14 cellular contexts compared by ENCODE assay signal in genomic region chr9:113238859-113239231, GRCh38. TPM values are rescaled to one million over a fixed set of nuclear protein-coding genes. Genes with fewer than 3 reads are reported as not detected.
A peak's percentile ranks its signal among the peaks of the same experiment; 100 is the strongest.
DNase-seq lines count a peak whose midpoint lies in the region; ATAC-seq, FAIRE-seq and TF ChIP-seq lines count a peak whose summit lies in the region.
"Had no signal": no experiment of that assay in that cellular context is flagged by ENCODE, and none has a peak within 500 bp of the region (broad histone marks: within the 10 kb centered on the region; RNA-seq: fewer than 3 reads in every experiment).

No MANE protein-coding gene starts in this region.

- H3K27ac ChIP-seq in liver (ENCODE audit: low read depth in 1 of 2, low read length in 2 of 2) = peak overlapping the region; percentile 51 to 55
- no peak overlapping the region for H3K27ac ChIP-seq in HepG2 (ENCODE audit: extremely low read length, insufficient read depth, low read length)

- H3K79me2 ChIP-seq in HepG2 (ENCODE audit: insufficient read depth, low read length) = peaks cover 62% of the 10 kb centered on the region

- H3K4me3 ChIP-seq in liver (ENCODE audit: low read depth in 1 of 3, low read length in 3 of 3) = no peak overlapping the region
- H3K4me3 ChIP-seq in HepG2 (replicated peaks in 1 of 3; ENCODE audit: insufficient read depth in 1 of 3, low read depth in 2 of 3, low read length in 3 of 3) = no peak overlapping the region
- H3K4me3 ChIP-seq in fibroblast of the aortic adventitia (ENCODE audit: low read depth, low read length) = no peak overlapping the region

- no peaks in the 10 kb centered on the region for H3K27me3 Mint-ChIP-seq in activated T-helper 2 cell treated with anti-CD3 and anti-CD28 coated beads, Interferon-gamma antibody, Interleukin-2, Interleukin-4, amounts not matched to agents 10 μg/mL and 5 μg/mL and 100 μg/mL, durations not matched to agents 14 hours and 24 hours and 36 hours (ENCODE audit: low read depth)
- no peaks in the 10 kb centered on the region for H3K27me3 Mint-ChIP-seq in activated CD8-positive, alpha-beta T cell treated with anti-CD3 and anti-CD28 coated beads, Interleukin-2, amount 10 ng/mL, durations not matched to agents 7 days and 5 days (ENCODE audit: low read depth)
- H3K27me3 Mint-ChIP-seq: CD4-positive, CD25-positive, alpha-beta regulatory T cell had no signal

- no peak overlapping the region for H3K4me3 Mint-ChIP-seq in activated T-helper 2 cell treated with anti-CD3 and anti-CD28 coated beads, Interferon-gamma antibody, Interleukin-2, Interleukin-4, amounts not matched to agents 10 μg/mL and 5 μg/mL and 100 μg/mL, durations not matched to agents 14 hours and 24 hours and 36 hours (ENCODE audit: low read depth)
- no peak overlapping the region for H3K4me3 Mint-ChIP-seq in activated CD8-positive, alpha-beta T cell treated with anti-CD3 and anti-CD28 coated beads, Interleukin-2, amount 10 ng/mL, durations not matched to agents 7 days and 5 days
- H3K4me3 Mint-ChIP-seq: CD4-positive, CD25-positive, alpha-beta regulatory T cell; H9 had no signal

- CTCF ChIA-PET in HepG2 (lab: Yijun Ruan, JAX; ENCODE audit: low intra/inter-chr PET ratio, low total read pairs) = no interaction called here
- CTCF ChIA-PET in activated CD8-positive, alpha-beta T cell treated with anti-CD3 and anti-CD28 coated beads, Interleukin-2, amount 10 ng/mL, durations not matched to agents 7 days and 5 days (lab: Charles Lee) = interaction anchor here (1.0 to 1.8 kb wide), 3 partner anchors 10 to 126 kb away, joined by 3 to 5 read pairs (median 3); partner anchors contain the start of gene CDC26

- TF ChIP-seq CTCF in liver (IDR thresholded peaks at IDR 0.05; ENCODE audit: low read depth, low read length, missing input control) (no peak), HepG2 (CRISPR knock-in tag; IDR thresholded peaks at IDR 0.05) (no peak), fibroblast of the aortic adventitia (IDR thresholded peaks at IDR 0.05; ENCODE audit: insufficient read depth, low read length) (no peak)

- TF ChIP-seq POLR2A in HepG2 (IDR thresholded peaks at IDR 0.05; ENCODE audit: insufficient read depth in 1 of 2, low read depth in 2 of 2, low read length in 2 of 2) = no peak

- no peaks in the 10 kb centered on the region for H3K36me3 ChIP-seq in liver (ENCODE audit: control insufficient read depth in 4 of 4, insufficient read depth in 3 of 4, low read depth in 1 of 4, low read length in 3 of 4)
- H3K36me3 ChIP-seq in HepG2 (replicated peaks in 1 of 2; ENCODE audit: control insufficient read depth in 1 of 2, insufficient read depth in 2 of 2, low read length in 2 of 2) = peaks cover 1 to 10% of the 10 kb centered on the region in 2 experiments; a peak in 3 of 5 replicates

- POLR2A ChIA-PET in HepG2 (lab: Yijun Ruan, JAX) = no interaction called here
- POLR2A ChIA-PET in activated CD8-positive, alpha-beta T cell treated with anti-CD3 and anti-CD28 coated beads, Interleukin-2, amount 10 ng/mL, durations not matched to agents 7 days and 5 days (lab: Charles Lee) = interaction anchor here (0.6 to 0.9 kb wide), 2 partner anchors 36 to 127 kb away, joined by 3 read pairs; partner anchors contain the start of genes CDC26 and PRPF4

- H3K27me3 ChIP-seq in liver (ENCODE audit: control insufficient read depth in 4 of 4, insufficient read depth in 4 of 4, low read length in 3 of 4) (no peaks in the 10 kb centered on the region), HepG2 (ENCODE audit: control insufficient read depth in 1 of 2, insufficient read depth in 2 of 2, low read length in 2 of 2) (no peaks in the 10 kb centered on the region)

- no peak overlapping the region for H3K4me2 ChIP-seq in HepG2 (ENCODE audit: low read depth, low read length)

- H3K9me3 Mint-ChIP-seq in activated T-helper 2 cell treated with anti-CD3 and anti-CD28 coated beads, Interferon-gamma antibody, Interleukin-2, Interleukin-4, amounts not matched to agents 10 μg/mL and 5 μg/mL and 100 μg/mL, durations not matched to agents 14 hours and 24 hours and 36 hours = no peaks in the 10 kb centered on the region
- H3K9me3 Mint-ChIP-seq in activated CD8-positive, alpha-beta T cell treated with anti-CD3 and anti-CD28 coated beads, Interleukin-2, amount 10 ng/mL, durations not matched to agents 7 days and 5 days (ENCODE audit: insufficient read depth) = no peaks in the 10 kb centered on the region
- H3K9me3 Mint-ChIP-seq: H9 had no signal

- DNase-seq in HepG2 (ENCODE audit: low spot score) (no peak), dermis blood vessel endothelial cell (peak; percentile 11), fibroblast of the aortic adventitia (ENCODE audit: low read depth) (peak; percentile 14), NCI-H128 (lab: John Stamatoyannopoulos, UW; ENCODE audit: unreplicated experiment) (no peak)
- no peak for DNase-seq in activated T-helper 2 cell treated with anti-CD3 and anti-CD28 coated beads, Interferon-gamma antibody, Interleukin-2, Interleukin-4, amounts not matched to agents 10 μg/mL and 5 μg/mL and 100 μg/mL, durations not matched to agents 14 hours and 24 hours and 36 hours (ENCODE audit: low spot score)
- DNase-seq in activated CD8-positive, alpha-beta T cell treated with anti-CD3 and anti-CD28 coated beads, Interleukin-2, amount 10 ng/mL, durations not matched to agents 7 days and 5 days = no peak
- DNase-seq: CD4-positive, CD25-positive, alpha-beta regulatory T cell; DMS53; GF-D8; GOT3; H9 had no signal

- WGBS in liver = 25% methylated on average over 4 of the region's 4 CpGs
- 89% methylated on average over 4 of the region's 4 CpGs for WGBS in HepG2 (ENCODE audit: low lambda C conversion rate)

- TF ChIP-seq RAD21 in liver (IDR thresholded peaks at IDR 0.05) (peak in 1 of 2 donors; percentile 34), HepG2 (CRISPR knock-in tag; IDR thresholded peaks at IDR 0.05) (no peak)

- ATAC-seq in HepG2 = no peak
- ATAC-seq in activated CD8-positive, alpha-beta T cell treated with anti-CD3 and anti-CD28 coated beads, Interleukin-2, amount 10 ng/mL, durations not matched to agents 7 days and 5 days = no peak

- H3K27ac Mint-ChIP-seq in activated T-helper 2 cell treated with anti-CD3 and anti-CD28 coated beads, Interferon-gamma antibody, Interleukin-2, Interleukin-4, amounts not matched to agents 10 μg/mL and 5 μg/mL and 100 μg/mL, durations not matched to agents 14 hours and 24 hours and 36 hours = no peak overlapping the region
- no peak overlapping the region for H3K27ac Mint-ChIP-seq in activated CD8-positive, alpha-beta T cell treated with anti-CD3 and anti-CD28 coated beads, Interleukin-2, amount 10 ng/mL, durations not matched to agents 7 days and 5 days

- H3K4me1 ChIP-seq in liver (ENCODE audit: control insufficient read depth in 4 of 4, insufficient read depth in 4 of 4, low read length in 3 of 4) (peaks cover 16 to 54% (median 48%) of the 10 kb centered on the region in 4 donors), HepG2 (ENCODE audit: insufficient read depth, low read length) (peaks cover 10% of the 10 kb centered on the region; the same call in 1 of the 2 replicates)

- H3K36me3 Mint-ChIP-seq in activated T-helper 2 cell treated with anti-CD3 and anti-CD28 coated beads, Interferon-gamma antibody, Interleukin-2, Interleukin-4, amounts not matched to agents 10 μg/mL and 5 μg/mL and 100 μg/mL, durations not matched to agents 14 hours and 24 hours and 36 hours (ENCODE audit: low read depth) = no peaks in the 10 kb centered on the region
- no peaks in the 10 kb centered on the region for H3K36me3 Mint-ChIP-seq in activated CD8-positive, alpha-beta T cell treated with anti-CD3 and anti-CD28 coated beads, Interleukin-2, amount 10 ng/mL, durations not matched to agents 7 days and 5 days (ENCODE audit: low read depth)
- H3K36me3 Mint-ChIP-seq: CD4-positive, CD25-positive, alpha-beta regulatory T cell had no signal

- no peak overlapping the region for H2AFZ ChIP-seq in HepG2 (ENCODE audit: low read length)

- BruUV-seq in HepG2 (replicated peaks; lab: Mats Ljungman, UMichigan) = no TSS peak

- H3K9ac ChIP-seq in liver (ENCODE audit: low read depth in 1 of 2, low read length in 2 of 2) (peak overlapping the region; percentile 22 to 25), HepG2 (ENCODE audit: insufficient read depth, low read depth, low read length) (no peak overlapping the region)

- FAIRE-seq in HepG2 (lab: Jason Lieb, UNC) = no peak
- FAIRE-seq: A204.1, GM19239 had no signal

- H3K9me3 ChIP-seq in liver (ENCODE audit: control insufficient read depth in 4 of 4, low read length in 3 of 4) = no peaks in the 10 kb centered on the region
- no peaks in the 10 kb centered on the region for H3K9me3 ChIP-seq in HepG2 (ENCODE audit: low read length)

- H3K4me1 Mint-ChIP-seq in activated T-helper 2 cell treated with anti-CD3 and anti-CD28 coated beads, Interferon-gamma antibody, Interleukin-2, Interleukin-4, amounts not matched to agents 10 μg/mL and 5 μg/mL and 100 μg/mL, durations not matched to agents 14 hours and 24 hours and 36 hours (ENCODE audit: low read depth) = peaks cover 26% of the 10 kb centered on the region
- H3K4me1 Mint-ChIP-seq in activated CD8-positive, alpha-beta T cell treated with anti-CD3 and anti-CD28 coated beads, Interleukin-2, amount 10 ng/mL, durations not matched to agents 7 days and 5 days (ENCODE audit: low read depth) = peaks cover 2% of the 10 kb centered on the region
- H3K4me1 Mint-ChIP-seq: H9 had no signal

- intact Hi-C loops in HepG2 (cut with micrococcal nuclease; ENCODE audit: unreplicated experiment) = no loop called here
- intact Hi-C loops in activated T-helper 2 cell treated with anti-CD3 and anti-CD28 coated beads, Interferon-gamma antibody, Interleukin-2, Interleukin-4, amounts not matched to agents 10 μg/mL and 5 μg/mL and 100 μg/mL, durations not matched to agents 14 hours and 24 hours and 36 hours (cut with micrococcal nuclease) = no loop called here

- TF ChIP-seq EP300 in HepG2 (IDR thresholded peaks at IDR 0.05; ENCODE audit: low read depth in 2 of 2, low read length in 2 of 2) (no peak), HepG2 (CRISPR knock-in tag; IDR thresholded peaks at IDR 0.05; ENCODE audit: borderline replicate concordance) (no peak)

- in situ Hi-C loops in HepG2 (cut with HindIII; ENCODE audit: extremely low pct_ligation_motif_present, low pct_unique_long_range_greater_than_20kb) = no loop called here

- peaks cover 26% of the 10 kb centered on the region for H4K20me1 ChIP-seq in HepG2 (ENCODE audit: insufficient read depth, low read length)

RNA-seq across cellular contexts. Expression of gene SLC31A1, which starts 17.5 kb away (rescaled TPM):
- total RNA-seq in liver = 10 to 100 TPM; 26.6 to 96.2 TPM
- 10 to 100 TPM; 40.1 to 49.8 TPM for polyA plus RNA-seq in liver
- total RNA-seq in HepG2 (2016; rRNA removed; fragmentation: Illumina TruSeq; extraction: Trizol) = 45.9 and 70.0 TPM in 2 replicates
- total RNA-seq in HepG2 (2016; cell fraction: cytosol; rRNA removed; fragmentation: Illumina TruSeq; extraction: Trizol; ENCODE audit: low read depth) = 7.1 and 7.4 TPM in 2 replicates
- total RNA-seq in HepG2 (2016; cell fraction: insoluble cytoplasmic fraction; rRNA removed; fragmentation: Illumina TruSeq; extraction: Trizol) = 48.2 and 69.3 TPM in 2 replicates
- 23.8 and 25.3 TPM in 2 replicates for total RNA-seq in HepG2 (2016; cell fraction: membrane; rRNA removed; fragmentation: Illumina TruSeq; extraction: Trizol)
- 54.0 and 61.5 TPM in 2 replicates for total RNA-seq in HepG2 (2016; cell fraction: nucleus; rRNA removed; fragmentation: Illumina TruSeq; extraction: Trizol)
- polyA plus RNA-seq in HepG2 (2011; rRNA removed) = 51.3 and 62.9 TPM in 2 replicates
- polyA plus RNA-seq in HepG2 (2011; cell fraction: cytosol; rRNA removed) = 44.6 and 59.9 TPM in 2 replicates
- polyA plus RNA-seq in HepG2 (2011; cell fraction: nucleus; rRNA removed) = 10.5 and 11.9 TPM in 2 replicates
- 69.2 and 75.5 TPM in 2 replicates for polyA plus RNA-seq in HepG2 (2012)
- 5.7 TPM in 2 replicates for polyA plus RNA-seq in HepG2 (2016; cell fraction: cytosol; fragmentation: Illumina TruSeq; extraction: Trizol; ENCODE audit: low read depth)
- 37.4 and 41.3 TPM in 2 replicates for polyA plus RNA-seq in HepG2 (2016; cell fraction: insoluble cytoplasmic fraction; fragmentation: Illumina TruSeq; extraction: Trizol; ENCODE audit: low read depth)
- polyA plus RNA-seq in HepG2 (2016; cell fraction: membrane; fragmentation: Illumina TruSeq; extraction: Trizol; ENCODE audit: low read depth) = 10.6 and 10.8 TPM in 2 replicates
- 58.2 and 58.6 TPM in 2 replicates for polyA plus RNA-seq in HepG2 (2016; cell fraction: nucleus; fragmentation: Illumina TruSeq; extraction: Trizol; ENCODE audit: insufficient read depth, low read depth)
- polyA minus RNA-seq in HepG2 (2011; rRNA and poly(A)+ RNA removed; ENCODE audit: low replicate concordance) = 30.4 and 51.6 TPM in 2 replicates
- polyA minus RNA-seq in HepG2 (2011; cell fraction: cytosol; rRNA and poly(A)+ RNA removed) = 38.5 and 48.4 TPM in 2 replicates
- polyA minus RNA-seq in HepG2 (2011; cell fraction: nucleus; rRNA and poly(A)+ RNA removed) = 28.3 and 33.1 TPM in 2 replicates
- 13.4 and 16.5 TPM in 2 replicates for total RNA-seq in dermis blood vessel endothelial cell
- 15.2 and 32.9 TPM in 2 replicates for total RNA-seq in fibroblast of the aortic adventitia (ENCODE audit: low replicate concordance)
- total RNA-seq in activated T-helper 2 cell treated with anti-CD3 and anti-CD28 coated beads, Interferon-gamma antibody, Interleukin-2, Interleukin-4, amounts not matched to agents 10 μg/mL and 5 μg/mL and 100 μg/mL, durations not matched to agents 14 hours and 24 hours and 36 hours = 18.0 and 20.0 TPM in 2 replicates
- 10 to 100 TPM in 1 of 2 experiments, 1 to 10 TPM in 1; 9.5 to 10.2 TPM for total RNA-seq in activated CD8-positive, alpha-beta T cell treated with anti-CD3 and anti-CD28 coated beads, Interleukin-2, amount 10 ng/mL, durations not matched to agents 7 days and 5 days

RNA-seq across cellular contexts. Expression of gene FKBP15, which starts 17.8 kb away (rescaled TPM):
- total RNA-seq in liver (10 to 100 TPM; 16.8 to 18.2 TPM), HepG2 (2016; rRNA removed; fragmentation: Illumina TruSeq; extraction: Trizol) (11.8 and 12.3 TPM in 2 replicates), dermis blood vessel endothelial cell (18.7 and 25.3 TPM in 2 replicates), fibroblast of the aortic adventitia (ENCODE audit: low replicate concordance) (10.5 and 27.7 TPM in 2 replicates)
- polyA plus RNA-seq in liver (1 to 10 TPM; 6.2 to 9.1 TPM), HepG2 (2011; rRNA removed) (18.6 and 23.4 TPM in 2 replicates)
- 1.6 and 2.1 TPM in 2 replicates for total RNA-seq in HepG2 (2016; cell fraction: cytosol; rRNA removed; fragmentation: Illumina TruSeq; extraction: Trizol; ENCODE audit: low read depth)
- 11.1 and 11.2 TPM in 2 replicates for total RNA-seq in HepG2 (2016; cell fraction: insoluble cytoplasmic fraction; rRNA removed; fragmentation: Illumina TruSeq; extraction: Trizol)
- total RNA-seq in HepG2 (2016; cell fraction: membrane; rRNA removed; fragmentation: Illumina TruSeq; extraction: Trizol) = 2.8 and 3.5 TPM in 2 replicates
- total RNA-seq in HepG2 (2016; cell fraction: nucleus; rRNA removed; fragmentation: Illumina TruSeq; extraction: Trizol) = 17.2 and 17.6 TPM in 2 replicates
- 8.3 and 8.9 TPM in 2 replicates for polyA plus RNA-seq in HepG2 (2011; cell fraction: cytosol; rRNA removed)
- 26.9 and 27.4 TPM in 2 replicates for polyA plus RNA-seq in HepG2 (2011; cell fraction: nucleus; rRNA removed)
- polyA plus RNA-seq in HepG2 (2012) = 7.2 and 7.5 TPM in 2 replicates
- 0.44 and 0.62 TPM in 2 replicates for polyA plus RNA-seq in HepG2 (2016; cell fraction: cytosol; fragmentation: Illumina TruSeq; extraction: Trizol; ENCODE audit: low read depth)
- polyA plus RNA-seq in HepG2 (2016; cell fraction: insoluble cytoplasmic fraction; fragmentation: Illumina TruSeq; extraction: Trizol; ENCODE audit: low read depth) = 10.7 and 10.8 TPM in 2 replicates
- polyA plus RNA-seq in HepG2 (2016; cell fraction: membrane; fragmentation: Illumina TruSeq; extraction: Trizol; ENCODE audit: low read depth) = 1.1 and 1.2 TPM in 2 replicates
- 19.2 and 19.7 TPM in 2 replicates for polyA plus RNA-seq in HepG2 (2016; cell fraction: nucleus; fragmentation: Illumina TruSeq; extraction: Trizol; ENCODE audit: insufficient read depth, low read depth)
- 78.1 and 115 TPM in 2 replicates for polyA minus RNA-seq in HepG2 (2011; rRNA and poly(A)+ RNA removed; ENCODE audit: low replicate concordance)
- polyA minus RNA-seq in HepG2 (2011; cell fraction: cytosol; rRNA and poly(A)+ RNA removed) = 9.3 and 13.0 TPM in 2 replicates
- polyA minus RNA-seq in HepG2 (2011; cell fraction: nucleus; rRNA and poly(A)+ RNA removed) = 46.9 and 55.0 TPM in 2 replicates
- total RNA-seq in activated T-helper 2 cell treated with anti-CD3 and anti-CD28 coated beads, Interferon-gamma antibody, Interleukin-2, Interleukin-4, amounts not matched to agents 10 μg/mL and 5 μg/mL and 100 μg/mL, durations not matched to agents 14 hours and 24 hours and 36 hours = 39.6 and 40.4 TPM in 2 replicates
- 10 to 100 TPM; 34.5 to 36.3 TPM for total RNA-seq in activated CD8-positive, alpha-beta T cell treated with anti-CD3 and anti-CD28 coated beads, Interleukin-2, amount 10 ng/mL, durations not matched to agents 7 days and 5 days

RNA-seq across cellular contexts. Expression of gene CDC26, which starts 36.5 kb away (rescaled TPM):
- total RNA-seq in liver (10 to 100 TPM; 12.5 to 16.7 TPM), HepG2 (2016; rRNA removed; fragmentation: Illumina TruSeq; extraction: Trizol) (57.9 and 66.0 TPM in 2 replicates), dermis blood vessel endothelial cell (52.1 and 67.9 TPM in 2 replicates), fibroblast of the aortic adventitia (ENCODE audit: low replicate concordance) (57.1 and 124 TPM in 2 replicates)
- polyA plus RNA-seq in liver (10 to 100 TPM; 25.9 to 38.9 TPM), HepG2 (2011; rRNA removed) (20.2 and 26.6 TPM in 2 replicates)
- total RNA-seq in HepG2 (2016; cell fraction: cytosol; rRNA removed; fragmentation: Illumina TruSeq; extraction: Trizol; ENCODE audit: low read depth) = 64.4 and 64.9 TPM in 2 replicates
- 53.6 and 69.9 TPM in 2 replicates for total RNA-seq in HepG2 (2016; cell fraction: insoluble cytoplasmic fraction; rRNA removed; fragmentation: Illumina TruSeq; extraction: Trizol)
- total RNA-seq in HepG2 (2016; cell fraction: membrane; rRNA removed; fragmentation: Illumina TruSeq; extraction: Trizol) = 78.0 and 88.8 TPM in 2 replicates
- total RNA-seq in HepG2 (2016; cell fraction: nucleus; rRNA removed; fragmentation: Illumina TruSeq; extraction: Trizol) = 17.0 and 19.2 TPM in 2 replicates
- 11.5 and 18.2 TPM in 2 replicates for polyA plus RNA-seq in HepG2 (2011; cell fraction: cytosol; rRNA removed)
- 4.6 and 8.4 TPM in 2 replicates for polyA plus RNA-seq in HepG2 (2011; cell fraction: nucleus; rRNA removed)
- polyA plus RNA-seq in HepG2 (2012) = 26.6 and 34.8 TPM in 2 replicates
- polyA plus RNA-seq in HepG2 (2016; cell fraction: cytosol; fragmentation: Illumina TruSeq; extraction: Trizol; ENCODE audit: low read depth) = 68.5 and 88.0 TPM in 2 replicates
- polyA plus RNA-seq in HepG2 (2016; cell fraction: insoluble cytoplasmic fraction; fragmentation: Illumina TruSeq; extraction: Trizol; ENCODE audit: low read depth) = 70.2 and 81.1 TPM in 2 replicates
- polyA plus RNA-seq in HepG2 (2016; cell fraction: membrane; fragmentation: Illumina TruSeq; extraction: Trizol; ENCODE audit: low read depth) = 72.0 and 84.6 TPM in 2 replicates
- 35.6 and 37.3 TPM in 2 replicates for polyA plus RNA-seq in HepG2 (2016; cell fraction: nucleus; fragmentation: Illumina TruSeq; extraction: Trizol; ENCODE audit: insufficient read depth, low read depth)
- 1.8 and 6.6 TPM in 2 replicates for polyA minus RNA-seq in HepG2 (2011; rRNA and poly(A)+ RNA removed; ENCODE audit: low replicate concordance)
- 6.4 and 6.8 TPM in 2 replicates for polyA minus RNA-seq in HepG2 (2011; cell fraction: cytosol; rRNA and poly(A)+ RNA removed)
- polyA minus RNA-seq in HepG2 (2011; cell fraction: nucleus; rRNA and poly(A)+ RNA removed) = 6.2 and 6.6 TPM in 2 replicates
- total RNA-seq in activated T-helper 2 cell treated with anti-CD3 and anti-CD28 coated beads, Interferon-gamma antibody, Interleukin-2, Interleukin-4, amounts not matched to agents 10 μg/mL and 5 μg/mL and 100 μg/mL, durations not matched to agents 14 hours and 24 hours and 36 hours = 50.2 and 51.2 TPM in 2 replicates
- 10 to 100 TPM; 26.1 to 28.9 TPM for total RNA-seq in activated CD8-positive, alpha-beta T cell treated with anti-CD3 and anti-CD28 coated beads, Interleukin-2, amount 10 ng/mL, durations not matched to agents 7 days and 5 days

RNA-seq across cellular contexts. Expression of gene PRPF4, which starts 36.6 kb away (rescaled TPM):
- total RNA-seq in liver (10 to 100 TPM; 11.6 to 11.9 TPM), HepG2 (2016; rRNA removed; fragmentation: Illumina TruSeq; extraction: Trizol) (49.0 and 64.9 TPM in 2 replicates), dermis blood vessel endothelial cell (25.0 and 33.6 TPM in 2 replicates), fibroblast of the aortic adventitia (ENCODE audit: low replicate concordance) (24.0 and 25.9 TPM in 2 replicates)
- polyA plus RNA-seq in liver (1 to 10 TPM; 5.0 to 9.3 TPM), HepG2 (2011; rRNA removed) (10.3 and 11.1 TPM in 2 replicates)
- total RNA-seq in HepG2 (2016; cell fraction: cytosol; rRNA removed; fragmentation: Illumina TruSeq; extraction: Trizol; ENCODE audit: low read depth) = 8.0 and 8.5 TPM in 2 replicates
- 46.7 and 66.8 TPM in 2 replicates for total RNA-seq in HepG2 (2016; cell fraction: insoluble cytoplasmic fraction; rRNA removed; fragmentation: Illumina TruSeq; extraction: Trizol)
- 22.5 and 24.5 TPM in 2 replicates for total RNA-seq in HepG2 (2016; cell fraction: membrane; rRNA removed; fragmentation: Illumina TruSeq; extraction: Trizol)
- total RNA-seq in HepG2 (2016; cell fraction: nucleus; rRNA removed; fragmentation: Illumina TruSeq; extraction: Trizol) = 19.4 and 23.0 TPM in 2 replicates
- 10.7 and 12.9 TPM in 2 replicates for polyA plus RNA-seq in HepG2 (2011; cell fraction: cytosol; rRNA removed)
- 6.0 and 8.7 TPM in 2 replicates for polyA plus RNA-seq in HepG2 (2011; cell fraction: nucleus; rRNA removed)
- polyA plus RNA-seq in HepG2 (2012) = 17.9 and 20.6 TPM in 2 replicates
- 3.8 and 4.4 TPM in 2 replicates for polyA plus RNA-seq in HepG2 (2016; cell fraction: cytosol; fragmentation: Illumina TruSeq; extraction: Trizol; ENCODE audit: low read depth)
- 55.6 and 56.7 TPM in 2 replicates for polyA plus RNA-seq in HepG2 (2016; cell fraction: insoluble cytoplasmic fraction; fragmentation: Illumina TruSeq; extraction: Trizol; ENCODE audit: low read depth)
- polyA plus RNA-seq in HepG2 (2016; cell fraction: membrane; fragmentation: Illumina TruSeq; extraction: Trizol; ENCODE audit: low read depth) = 11.3 and 13.5 TPM in 2 replicates
- polyA plus RNA-seq in HepG2 (2016; cell fraction: nucleus; fragmentation: Illumina TruSeq; extraction: Trizol; ENCODE audit: insufficient read depth, low read depth) = 27.1 and 29.6 TPM in 2 replicates
- 10.5 and 29.0 TPM in 2 replicates for polyA minus RNA-seq in HepG2 (2011; rRNA and poly(A)+ RNA removed; ENCODE audit: low replicate concordance)
- 9.0 and 11.3 TPM in 2 replicates for polyA minus RNA-seq in HepG2 (2011; cell fraction: cytosol; rRNA and poly(A)+ RNA removed)
- polyA minus RNA-seq in HepG2 (2011; cell fraction: nucleus; rRNA and poly(A)+ RNA removed) = 6.8 and 10.8 TPM in 2 replicates
- total RNA-seq in activated T-helper 2 cell treated with anti-CD3 and anti-CD28 coated beads, Interferon-gamma antibody, Interleukin-2, Interleukin-4, amounts not matched to agents 10 μg/mL and 5 μg/mL and 100 μg/mL, durations not matched to agents 14 hours and 24 hours and 36 hours = 57.3 and 61.0 TPM in 2 replicates
- 10 to 100 TPM; 33.3 to 37.3 TPM for total RNA-seq in activated CD8-positive, alpha-beta T cell treated with anti-CD3 and anti-CD28 coated beads, Interleukin-2, amount 10 ng/mL, durations not matched to agents 7 days and 5 days

Comparison
In these comparisons a context has a peak if more than half of its experiments do, and no peak if none do; other contexts are left out.
1. DNase-seq: peak in dermis blood vessel endothelial cell (single experiment) and fibroblast of the aortic adventitia (single experiment); none in HepG2 (single experiment), NCI-H128 (single experiment), activated T-helper 2 cell treated with anti-CD3 and anti-CD28 coated beads, Interferon-gamma antibody, Interleukin-2, Interleukin-4, amounts not matched to agents 10 μg/mL and 5 μg/mL and 100 μg/mL, durations not matched to agents 14 hours and 24 hours and 36 hours (single experiment) and activated CD8-positive, alpha-beta T cell treated with anti-CD3 and anti-CD28 coated beads, Interleukin-2, amount 10 ng/mL, durations not matched to agents 7 days and 5 days (single experiment).